In the genomic region with DNA sequence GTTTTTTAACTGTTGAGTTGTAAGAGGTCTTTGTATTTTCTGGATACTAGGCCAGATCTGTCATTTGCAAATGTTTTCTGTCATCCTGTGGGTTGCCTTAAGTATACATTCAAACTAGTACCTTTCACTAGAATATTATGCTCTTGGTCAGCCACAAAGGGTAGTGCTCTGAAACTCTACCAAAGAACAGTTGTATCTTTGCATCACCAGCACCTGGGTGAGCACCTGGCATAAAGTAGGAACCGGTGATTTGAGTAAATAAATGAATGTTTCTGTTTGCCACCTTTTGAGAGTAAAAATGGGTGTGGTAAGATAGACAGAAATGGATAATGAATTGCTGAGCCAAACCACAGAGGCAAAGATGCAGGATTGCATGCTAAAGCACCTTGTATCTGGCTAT, we compare ENCODE assay signal across 21 cellular contexts.
"Had no signal": no experiment of that assay in that cellular context is flagged by ENCODE, and none has a peak within 500 bp of the region (broad histone marks: within the 10 kb centered on the region; RNA-seq: fewer than 3 reads in every experiment).

No MANE protein-coding gene starts in this region.

- H3K4me3 Mint-ChIP-seq: activated CD4-positive, alpha-beta T cell treated with anti-CD3 and anti-CD28 coated beads, Interleukin-2, amount 10 ng/mL, durations not matched to agents 7 days and 5 days; activated CD8-positive, alpha-beta T cell treated with anti-CD3 and anti-CD28 coated beads, Interleukin-2, amount 10 ng/mL, durations not matched to agents 7 days and 5 days; activated naive CD4-positive, alpha-beta T cell treated with anti-CD3 and anti-CD28 coated beads, Interleukin-2, amount 10 ng/mL, durations not matched to agents 7 days and 5 days; activated naive CD8-positive, alpha-beta T cell treated with anti-CD3 and anti-CD28 coated beads, Interleukin-2, amount 50 U/mL, for 24 hours; activated T-cell treated with anti-CD3 and anti-CD28 coated beads, Interleukin-2, amount 50 U/mL, for 4 hours; brain; naive thymus-derived CD8-positive, alpha-beta T cell had no signal

- H3K27me3 ChIP-seq: dorsolateral prefrontal cortex, heart right ventricle had no signal

- H3K36me3 Mint-ChIP-seq: activated naive CD4-positive, alpha-beta T cell treated with anti-CD3 and anti-CD28 coated beads, Interleukin-2, amount 10 ng/mL, durations not matched to agents 7 days and 5 days; brain; naive thymus-derived CD8-positive, alpha-beta T cell had no signal

- H3K9me3 ChIP-seq: heart right ventricle, psoas muscle had no signal

- H3K4me3 ChIP-seq: dorsolateral prefrontal cortex, heart right ventricle, psoas muscle had no signal

- H3K27ac Mint-ChIP-seq: activated CD4-positive, alpha-beta T cell treated with anti-CD3 and anti-CD28 coated beads, Interleukin-2, amount 10 ng/mL, durations not matched to agents 7 days and 5 days; activated CD8-positive, alpha-beta T cell treated with anti-CD3 and anti-CD28 coated beads, Interleukin-2, amount 10 ng/mL, durations not matched to agents 7 days and 5 days; activated naive CD4-positive, alpha-beta T cell treated with anti-CD3 and anti-CD28 coated beads, Interleukin-2, amount 10 ng/mL, durations not matched to agents 7 days and 5 days; activated naive CD8-positive, alpha-beta T cell treated with anti-CD3 and anti-CD28 coated beads, Interleukin-2, amount 50 U/mL, for 24 hours; brain; naive thymus-derived CD8-positive, alpha-beta T cell had no signal

- DNase-seq: activated CD4-positive, alpha-beta T cell treated with anti-CD3 and anti-CD28 coated beads, Interleukin-2, amount 10 ng/mL, durations not matched to agents 7 days and 5 days; activated CD8-positive, alpha-beta memory T cell treated with anti-CD3 and anti-CD28 coated beads, Interleukin-2, amount 50 U/mL, for 4 hours; activated CD8-positive, alpha-beta T cell treated with anti-CD3 and anti-CD28 coated beads, Interleukin-2, amount 10 ng/mL, durations not matched to agents 7 days and 5 days; activated effector memory CD4-positive, alpha-beta T cell treated with Interleukin-2 at 50 U/mL for 16 hours; activated naive CD4-positive, alpha-beta T cell treated with anti-CD3 and anti-CD28 coated beads, Interleukin-2, amount 10 ng/mL, durations not matched to agents 7 days and 5 days; activated naive CD8-positive, alpha-beta T cell treated with anti-CD3 and anti-CD28 coated beads, Interleukin-2, amount 50 U/mL, for 24 hours; activated T-cell treated with anti-CD3 and anti-CD28 coated beads, Interleukin-2, amount 50 U/mL, for 4 hours; anterior cingulate cortex; caudate nucleus; dorsolateral prefrontal cortex; heart right ventricle; kidney glomerular epithelial cell; mesenchymal stem cell; naive thymus-derived CD8-positive, alpha-beta T cell; psoas muscle; right cardiac atrium; stimulated activated CD4-positive, alpha-beta T cell treated with anti-CD3 and anti-CD28 coated beads, Interleukin-2, amount 100 ng/mL, for 24 hours; stimulated activated naive CD8-positive, alpha-beta T cell treated with anti-CD3 and anti-CD28 coated beads, Interleukin-15, Interleukin-2, amounts not matched to agents 100 U/mL and 50 U/mL, for 24 hours; trophoblast cell had no signal

- H3K27me3 Mint-ChIP-seq: activated CD4-positive, alpha-beta T cell treated with anti-CD3 and anti-CD28 coated beads, Interleukin-2, amount 10 ng/mL, durations not matched to agents 7 days and 5 days; activated naive CD4-positive, alpha-beta T cell treated with anti-CD3 and anti-CD28 coated beads, Interleukin-2, amount 10 ng/mL, durations not matched to agents 7 days and 5 days; activated naive CD8-positive, alpha-beta T cell treated with anti-CD3 and anti-CD28 coated beads, Interleukin-2, amount 50 U/mL, for 24 hours; brain; naive thymus-derived CD8-positive, alpha-beta T cell had no signal

- ATAC-seq: activated CD8-positive, alpha-beta T cell treated with anti-CD3 and anti-CD28 coated beads, Interleukin-2, amount 10 ng/mL, durations not matched to agents 7 days and 5 days; activated naive CD8-positive, alpha-beta T cell treated with anti-CD3 and anti-CD28 coated beads, Interleukin-2, amount 50 U/mL, for 24 hours; activated T-cell treated with anti-CD3 and anti-CD28 coated beads, Interleukin-2, amount 50 U/mL, for 4 hours; esophagus mucosa; heart right ventricle; naive thymus-derived CD8-positive, alpha-beta T cell; psoas muscle; right cardiac atrium; stimulated activated naive CD8-positive, alpha-beta T cell treated with anti-CD3 and anti-CD28 coated beads, Interleukin-15, Interleukin-2, amounts not matched to agents 100 U/mL and 50 U/mL, for 24 hours had no signal

- H3K9me3 Mint-ChIP-seq: activated CD4-positive, alpha-beta T cell treated with anti-CD3 and anti-CD28 coated beads, Interleukin-2, amount 10 ng/mL, durations not matched to agents 7 days and 5 days; activated naive CD4-positive, alpha-beta T cell treated with anti-CD3 and anti-CD28 coated beads, Interleukin-2, amount 10 ng/mL, durations not matched to agents 7 days and 5 days; activated naive CD8-positive, alpha-beta T cell treated with anti-CD3 and anti-CD28 coated beads, Interleukin-2, amount 50 U/mL, for 24 hours; activated T-cell treated with anti-CD3 and anti-CD28 coated beads, Interleukin-2, amount 50 U/mL, for 4 hours; brain; naive thymus-derived CD8-positive, alpha-beta T cell had no signal

- H3K36me3 ChIP-seq: heart right ventricle had no signal

- H3K27ac ChIP-seq: psoas muscle had no signal
